1 cellular context compared by ENCODE assay signal in the genomic region with DNA sequence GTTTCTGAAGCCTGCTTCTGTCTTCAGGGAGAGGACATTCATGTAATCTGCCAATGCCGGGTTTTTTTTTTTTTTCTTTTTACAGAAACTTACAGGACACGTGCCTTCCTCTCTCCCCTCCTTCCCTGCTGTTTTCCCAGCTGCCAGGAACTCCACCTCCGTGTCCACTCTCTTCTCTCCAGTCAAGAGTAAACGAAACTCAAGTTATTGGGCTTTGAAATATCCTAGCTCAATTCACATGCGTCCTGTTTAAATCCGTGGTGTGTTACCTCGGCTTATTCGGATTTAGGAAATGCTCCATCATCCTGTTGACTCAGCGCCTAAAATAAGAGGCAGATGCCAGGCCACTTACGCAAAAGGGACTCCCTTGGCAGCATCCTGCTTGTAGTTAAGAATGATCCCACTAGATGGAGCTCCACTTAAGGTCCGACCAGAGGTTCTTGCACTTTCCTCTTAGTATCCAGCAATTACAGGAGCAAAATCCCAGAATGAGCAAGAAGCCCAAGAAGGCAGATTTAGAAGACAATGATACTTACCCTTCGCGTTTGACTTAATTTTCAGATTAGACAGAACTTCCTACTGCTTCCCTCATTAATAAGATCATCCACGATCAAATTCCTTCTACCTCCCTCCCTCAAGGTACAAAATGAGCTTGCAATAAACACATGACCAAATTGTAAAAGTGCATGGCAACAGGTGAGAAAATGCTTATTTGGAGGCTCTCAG.
TF ChIP-seq lines count a peak whose summit lies in the region.

No MANE protein-coding gene starts in this region.

TF ChIP-seq in H1, 55 proteins besides CTCF, POLR2A, EP300 and RAD21 (continued from another document):
- TF ChIP-seq TBP (IDR thresholded peaks at IDR 0.05; ENCODE audit: low read depth, low read length) = no peak
- no peak for TF ChIP-seq BCL11A (IDR thresholded peaks at IDR 0.05; ENCODE audit: low read depth in 2 of 2, low read length in 2 of 2)
- no peak for TF ChIP-seq KDM5A (IDR thresholded peaks at IDR 0.05; ENCODE audit: low read length)
- no peak for TF ChIP-seq TCF12 (IDR thresholded peaks at IDR 0.05; ENCODE audit: low read depth, low read length)
- no peak for TF ChIP-seq SRF (IDR thresholded peaks at IDR 0.05; ENCODE audit: low read depth, low read length)
- TF ChIP-seq RNF2 (IDR thresholded peaks at IDR 0.05; ENCODE audit: borderline replicate concordance, low read depth, low read length, missing control alignments, poor library complexity, severe bottlenecking) = no peak
- TF ChIP-seq RBBP5 (IDR thresholded peaks at IDR 0.05; ENCODE audit: borderline replicate concordance, low read depth, low read length) = 0 out of 2 replicates have a peak, but pooled peaks have one; percentile 37
- TF ChIP-seq SAP30 (IDR thresholded peaks at IDR 0.05; ENCODE audit: insufficient read depth, insufficient replicate concordance, low read length) = no peak
- TF ChIP-seq MAFK (IDR thresholded peaks at IDR 0.05; ENCODE audit: low read depth, low read length) = peak; percentile 78
- TF ChIP-seq ATF2 (IDR thresholded peaks at IDR 0.05; ENCODE audit: low read length) = peak; percentile 54; the same call in 1 of the 2 replicates
- no peak for TF ChIP-seq HDAC2 (IDR thresholded peaks at IDR 0.05; ENCODE audit: borderline replicate concordance in 1 of 2, low read depth in 2 of 2, low read length in 2 of 2)
- TF ChIP-seq CEBPB (IDR thresholded peaks at IDR 0.05; ENCODE audit: low read depth, low read length) = peak; percentile 55; the same call in 1 of the 2 replicates
- peak; percentile 82 for TF ChIP-seq ASH2L (IDR thresholded peaks at IDR 0.05; ENCODE audit: low read length)
- no peak for TF ChIP-seq EZH2 (IDR thresholded peaks at IDR 0.05; ENCODE audit: low read depth, low read length, severe bottlenecking)
- TF ChIP-seq POU5F1 (IDR thresholded peaks at IDR 0.05; ENCODE audit: low read depth, low read length) = no peak
TF ChIP-seq in H1: peak in this region for 9.
